In genomic region chr7:101985646-101986199, GRCh38 we compare ENCODE assay signal across 15 cellular contexts.
DNase-seq lines count a peak whose midpoint lies in the region; ATAC-seq, FAIRE-seq and TF ChIP-seq lines count a peak whose summit lies in the region.
"Had no signal": no experiment of that assay in that cellular context is flagged by ENCODE, and none has a peak within 500 bp of the region (broad histone marks: within the 10 kb centered on the region; RNA-seq: fewer than 3 reads in every experiment).

No MANE protein-coding gene starts in this region.

- intact Hi-C loops in heart right ventricle (cut with DNase I), result loop anchor here in 1 of 10 donors (5.0 kb wide), 1 partner anchor 37 kb away; no protein-coding TSS in a partner anchor

- TF ChIP-seq CTCF in heart right ventricle (IDR thresholded peaks at IDR 0.05), result no peak
- TF ChIP-seq CTCF in progenitor cell of endocrine pancreas (IDR thresholded peaks at IDR 0.05; ENCODE audit: unreplicated experiment), result no peak

- no peaks in the 10 kb centered on the region for H3K27me3 ChIP-seq in heart right ventricle

- H3K4me1 Mint-ChIP-seq in progenitor cell of endocrine pancreas (ENCODE audit: low read depth), result peaks cover 18% of the 10 kb centered on the region

- H3K4me1 ChIP-seq in heart right ventricle, result peaks cover 2 to 21% (median 15%) of the 10 kb centered on the region in 9 donors

- no peaks in the 10 kb centered on the region for H3K27me3 Mint-ChIP-seq in progenitor cell of endocrine pancreas
- H3K27me3 Mint-ChIP-seq: activated CD4-positive, alpha-beta T cell treated with anti-CD3 and anti-CD28 coated beads, Interleukin-2, amount 10 ng/mL, durations not matched to agents 24 days and 14 days; stimulated activated naive CD8-positive, alpha-beta T cell treated with anti-CD3 and anti-CD28 coated beads, Interleukin-15, Interleukin-2, amounts not matched to agents 100 ng/mL and 50 ng/mL, for 24 hours; T-helper 17 cell had no signal

- no peak for DNase-seq in GM12891 (ENCODE audit: insufficient read length, low spot score)
- DNase-seq in NCI-H524 treated with DMSO at 0.1 percent for 48 hours (lab: John Stamatoyannopoulos, UW), result peak; percentile 2
- no peak for DNase-seq in heart right ventricle
- DNase-seq in progenitor cell of endocrine pancreas (ENCODE audit: low spot score, unreplicated experiment), result no peak
- no peak for DNase-seq in HTR-8/SVneo (ENCODE audit: insufficient read length, low spot score)
- DNase-seq in midbrain (lab: John Stamatoyannopoulos, UW), result no peak
- DNase-seq in SIG-M5 (lab: John Stamatoyannopoulos, UW), result no peak
- no peak for DNase-seq in NCI-H128 (lab: John Stamatoyannopoulos, UW; ENCODE audit: unreplicated experiment)
- DNase-seq: activated CD4-positive, alpha-beta T cell treated with anti-CD3 and anti-CD28 coated beads, Interleukin-2, amount 10 ng/mL, durations not matched to agents 24 days and 14 days; immature natural killer cell; KG1; NCI-H2029; T-helper 17 cell had no signal

- H3K36me3 ChIP-seq in heart right ventricle, result no peaks in the 10 kb centered on the region

- H3K36me3 Mint-ChIP-seq in progenitor cell of endocrine pancreas (ENCODE audit: insufficient read depth), result peaks cover 9% of the 10 kb centered on the region

- no peak for TF ChIP-seq POLR2A in GM12891 (IDR thresholded peaks at IDR 0.05; ENCODE audit: low read depth, low read length)

- no peak for FAIRE-seq in GM12891 (lab: Jason Lieb, UNC)
- FAIRE-seq in HTR-8/SVneo (lab: Jason Lieb, UNC), result no peak
- FAIRE-seq: GM18507 had no signal

- no peaks in the 10 kb centered on the region for H3K9me3 Mint-ChIP-seq in progenitor cell of endocrine pancreas (ENCODE audit: low read depth)
- H3K9me3 Mint-ChIP-seq: activated CD4-positive, alpha-beta T cell treated with anti-CD3 and anti-CD28 coated beads, Interleukin-2, amount 10 ng/mL, durations not matched to agents 24 days and 14 days; stimulated activated naive CD8-positive, alpha-beta T cell treated with anti-CD3 and anti-CD28 coated beads, Interleukin-15, Interleukin-2, amounts not matched to agents 100 ng/mL and 50 ng/mL, for 24 hours had no signal

- no peak overlapping the region for H3K4me3 ChIP-seq in heart right ventricle

- H3K4me3 Mint-ChIP-seq in progenitor cell of endocrine pancreas (ENCODE audit: low read depth), result no peak overlapping the region
- H3K4me3 Mint-ChIP-seq: activated CD4-positive, alpha-beta T cell treated with anti-CD3 and anti-CD28 coated beads, Interleukin-2, amount 10 ng/mL, durations not matched to agents 24 days and 14 days; immature natural killer cell; stimulated activated naive CD8-positive, alpha-beta T cell treated with anti-CD3 and anti-CD28 coated beads, Interleukin-15, Interleukin-2, amounts not matched to agents 100 ng/mL and 50 ng/mL, for 24 hours; T-helper 17 cell had no signal

- peak overlapping the region in 6 of 10 donors; percentile 11 to 47 (median 41) for H3K27ac ChIP-seq in heart right ventricle

- 53 to 64% methylated on average over 8 of the region's 8 CpGs for WGBS in heart right ventricle, 2 donors

- ATAC-seq in heart right ventricle, result peak in 4 of 8 donors; percentile 24 to 50 (median 31)
- ATAC-seq: T-helper 17 cell had no signal

- peak overlapping the region; percentile 0 for H3K27ac Mint-ChIP-seq in progenitor cell of endocrine pancreas
- H3K27ac Mint-ChIP-seq: activated CD4-positive, alpha-beta T cell treated with anti-CD3 and anti-CD28 coated beads, Interleukin-2, amount 10 ng/mL, durations not matched to agents 24 days and 14 days; immature natural killer cell; stimulated activated naive CD8-positive, alpha-beta T cell treated with anti-CD3 and anti-CD28 coated beads, Interleukin-15, Interleukin-2, amounts not matched to agents 100 ng/mL and 50 ng/mL, for 24 hours had no signal

- H3K9me3 ChIP-seq in heart right ventricle, result peaks cover 0 to 3% (median 0%) of the 10 kb centered on the region in 11 donors

TF ChIP-seq in GM12891, 5 proteins besides CTCF, POLR2A, EP300 and RAD21:
- no peak for TF ChIP-seq POU2F2 (IDR thresholded peaks at IDR 0.05; ENCODE audit: low read depth, low read length)
- 0 out of 2 replicates have a peak, but pooled peaks have one; percentile 24 for TF ChIP-seq SPI1 (IDR thresholded peaks at IDR 0.05; ENCODE audit: low read depth, low read length)
